ENCODE assay signal across 1 cellular context in the genomic region with DNA sequence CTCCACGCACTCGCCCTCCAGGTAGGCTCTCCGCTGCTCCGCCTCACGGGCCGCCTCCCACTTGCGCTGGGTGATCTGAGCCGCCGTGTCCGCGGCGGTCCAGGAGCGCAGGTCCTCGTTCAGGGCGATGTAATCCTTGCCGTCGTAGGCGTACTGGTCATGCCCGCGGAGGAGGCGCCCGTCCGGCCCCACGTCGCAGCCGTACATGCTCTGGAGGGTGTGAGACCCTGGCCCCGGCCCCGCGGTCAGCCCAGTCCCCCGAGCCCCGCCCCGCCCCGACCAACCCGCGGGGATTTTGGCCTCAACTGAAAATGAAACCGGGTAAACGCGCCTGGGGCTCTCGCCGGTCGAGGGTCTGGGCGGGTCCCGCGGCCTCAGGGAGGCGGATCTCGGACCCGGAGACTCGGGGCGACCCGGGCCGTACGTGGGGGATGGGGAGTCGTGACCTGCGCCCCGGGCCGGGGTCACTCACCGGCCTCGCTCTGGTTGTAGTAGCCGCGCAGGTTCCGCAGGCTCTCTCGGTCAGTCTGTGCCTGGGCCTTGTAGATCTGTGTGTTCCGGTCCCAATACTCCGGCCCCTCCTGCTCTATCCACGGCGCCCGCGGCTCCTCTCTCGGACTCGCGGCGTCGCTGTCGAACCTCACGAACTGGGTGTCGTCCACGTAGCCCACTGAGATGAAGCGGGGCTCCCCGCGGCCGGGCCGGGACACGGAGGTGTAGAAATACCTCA.
TF ChIP-seq lines count a peak whose summit lies in the region.

No MANE protein-coding gene starts in this region.

TF ChIP-seq in SK-N-SH, 30 proteins besides CTCF, POLR2A, EP300 and RAD21 (continued from another document):
- TF ChIP-seq, protein P1, sequence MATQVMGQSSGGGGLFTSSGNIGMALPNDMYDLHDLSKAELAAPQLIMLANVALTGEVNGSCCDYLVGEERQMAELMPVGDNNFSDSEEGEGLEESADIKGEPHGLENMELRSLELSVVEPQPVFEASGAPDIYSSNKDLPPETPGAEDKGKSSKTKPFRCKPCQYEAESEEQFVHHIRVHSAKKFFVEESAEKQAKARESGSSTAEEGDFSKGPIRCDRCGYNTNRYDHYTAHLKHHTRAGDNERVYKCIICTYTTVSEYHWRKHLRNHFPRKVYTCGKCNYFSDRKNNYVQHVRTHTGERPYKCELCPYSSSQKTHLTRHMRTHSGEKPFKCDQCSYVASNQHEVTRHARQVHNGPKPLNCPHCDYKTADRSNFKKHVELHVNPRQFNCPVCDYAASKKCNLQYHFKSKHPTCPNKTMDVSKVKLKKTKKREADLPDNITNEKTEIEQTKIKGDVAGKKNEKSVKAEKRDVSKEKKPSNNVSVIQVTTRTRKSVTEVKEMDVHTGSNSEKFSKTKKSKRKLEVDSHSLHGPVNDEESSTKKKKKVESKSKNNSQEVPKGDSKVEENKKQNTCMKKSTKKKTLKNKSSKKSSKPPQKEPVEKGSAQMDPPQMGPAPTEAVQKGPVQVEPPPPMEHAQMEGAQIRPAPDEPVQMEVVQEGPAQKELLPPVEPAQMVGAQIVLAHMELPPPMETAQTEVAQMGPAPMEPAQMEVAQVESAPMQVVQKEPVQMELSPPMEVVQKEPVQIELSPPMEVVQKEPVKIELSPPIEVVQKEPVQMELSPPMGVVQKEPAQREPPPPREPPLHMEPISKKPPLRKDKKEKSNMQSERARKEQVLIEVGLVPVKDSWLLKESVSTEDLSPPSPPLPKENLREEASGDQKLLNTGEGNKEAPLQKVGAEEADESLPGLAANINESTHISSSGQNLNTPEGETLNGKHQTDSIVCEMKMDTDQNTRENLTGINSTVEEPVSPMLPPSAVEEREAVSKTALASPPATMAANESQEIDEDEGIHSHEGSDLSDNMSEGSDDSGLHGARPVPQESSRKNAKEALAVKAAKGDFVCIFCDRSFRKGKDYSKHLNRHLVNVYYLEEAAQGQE (IDR thresholded peaks at IDR 0.05; ENCODE audit: low read depth, low read length): no peak
- TF ChIP-seq, protein P2, sequence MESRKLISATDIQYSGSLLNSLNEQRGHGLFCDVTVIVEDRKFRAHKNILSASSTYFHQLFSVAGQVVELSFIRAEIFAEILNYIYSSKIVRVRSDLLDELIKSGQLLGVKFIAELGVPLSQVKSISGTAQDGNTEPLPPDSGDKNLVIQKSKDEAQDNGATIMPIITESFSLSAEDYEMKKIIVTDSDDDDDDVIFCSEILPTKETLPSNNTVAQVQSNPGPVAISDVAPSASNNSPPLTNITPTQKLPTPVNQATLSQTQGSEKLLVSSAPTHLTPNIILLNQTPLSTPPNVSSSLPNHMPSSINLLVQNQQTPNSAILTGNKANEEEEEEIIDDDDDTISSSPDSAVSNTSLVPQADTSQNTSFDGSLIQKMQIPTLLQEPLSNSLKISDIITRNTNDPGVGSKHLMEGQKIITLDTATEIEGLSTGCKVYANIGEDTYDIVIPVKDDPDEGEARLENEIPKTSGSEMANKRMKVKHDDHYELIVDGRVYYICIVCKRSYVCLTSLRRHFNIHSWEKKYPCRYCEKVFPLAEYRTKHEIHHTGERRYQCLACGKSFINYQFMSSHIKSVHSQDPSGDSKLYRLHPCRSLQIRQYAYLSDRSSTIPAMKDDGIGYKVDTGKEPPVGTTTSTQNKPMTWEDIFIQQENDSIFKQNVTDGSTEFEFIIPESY (IDR thresholded peaks at IDR 0.05; ENCODE audit: borderline replicate concordance, low read depth): no peak
- TF ChIP-seq, protein P3, sequence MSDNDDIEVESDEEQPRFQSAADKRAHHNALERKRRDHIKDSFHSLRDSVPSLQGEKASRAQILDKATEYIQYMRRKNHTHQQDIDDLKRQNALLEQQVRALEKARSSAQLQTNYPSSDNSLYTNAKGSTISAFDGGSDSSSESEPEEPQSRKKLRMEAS (IDR thresholded peaks at IDR 0.05; ENCODE audit: low read depth): no peak
- TF ChIP-seq USF1 (IDR thresholded peaks at IDR 0.05; ENCODE audit: borderline replicate concordance, low read depth) (no peak), TCF12 (IDR thresholded peaks at IDR 0.05) (no peak), JUND (IDR thresholded peaks at IDR 0.05) (no peak), NRF1 (IDR thresholded peaks at IDR 0.05; ENCODE audit: low read depth, low read length) (no peak)
